In genomic region chr2:162403884-162404283, GRCh38 we compare ENCODE assay signal across 14 cellular contexts. TPM values are rescaled to one million over a fixed set of nuclear protein-coding genes. Genes with fewer than 3 reads are reported as not detected.
DNase-seq lines count a peak whose midpoint lies in the region; TF ChIP-seq lines count a peak whose summit lies in the region.
"Had no signal": no experiment of that assay in that cellular context is flagged by ENCODE, and none has a peak within 500 bp of the region (broad histone marks: within the 10 kb centered on the region; RNA-seq: fewer than 3 reads in every experiment).

No MANE protein-coding gene starts in this region.

- H2BK15ac ChIP-seq in mesenchymal stem cell (ENCODE audit: low read depth, poor library complexity, severe bottlenecking), result no peak overlapping the region

- no peak overlapping the region for H3K23ac ChIP-seq in mesenchymal stem cell (ENCODE audit: low read length in 2 of 2)

- no peak overlapping the region for H3K4me2 ChIP-seq in mesenchymal stem cell (ENCODE audit: low read length, poor library complexity, severe bottlenecking)
- H3K4me2 ChIP-seq: BLaER1 treated with 17β-estradiol and CSF1 and Interleukin-3, amounts not matched to agents 10 nM and 100 nM had no signal

- H3K27ac ChIP-seq in mesenchymal stem cell (ENCODE audit: low read length, poor library complexity, severe bottlenecking), result no peak overlapping the region
- H3K27ac ChIP-seq: BLaER1 treated with 17β-estradiol and CSF1 and Interleukin-3, amounts not matched to agents 10 nM and 100 nM; VCaP had no signal

- no peak overlapping the region for H2AFZ ChIP-seq in mesenchymal stem cell (ENCODE audit: low read depth, low read length)

- H3K79me1 ChIP-seq in mesenchymal stem cell (replicated peaks; ENCODE audit: low read length, poor library complexity, severe bottlenecking), result no peaks in the 10 kb centered on the region

- no peak overlapping the region for H3K4me3 ChIP-seq in MG63
- H3K4me3 ChIP-seq in mesenchymal stem cell (ENCODE audit: insufficient read depth in 1 of 2, low read depth in 1 of 2, low read length in 2 of 2), result no peak overlapping the region
- H3K4me3 ChIP-seq: BLaER1 treated with 17β-estradiol and CSF1 and Interleukin-3, amounts not matched to agents 10 nM and 100 nM had no signal

- CTCF ChIA-PET in GM10248 (lab: Yijun Ruan, JAX), result interaction anchor here (1.3 kb wide), 1 partner anchor 13 kb away, joined by 5 read pairs; no protein-coding TSS in a partner anchor

- no peak overlapping the region for H2BK12ac ChIP-seq in mesenchymal stem cell (ENCODE audit: low read length in 2 of 2)

- no CpG with 5 or more reads among the region's 1 CpG for WGBS in mesenchymal stem cell

- POLR2A ChIA-PET in GM10248 (lab: Yijun Ruan, JAX), result no interaction called here

- no peak overlapping the region for H3K4ac ChIP-seq in mesenchymal stem cell (ENCODE audit: low read depth in 1 of 2, low read length in 2 of 2)

- no peaks in the 10 kb centered on the region for H3K27me3 ChIP-seq in MG63
- H3K27me3 ChIP-seq in mesenchymal stem cell (ENCODE audit: control insufficient read depth in 1 of 2, insufficient read depth in 1 of 2, low read length in 2 of 2), result no peaks in the 10 kb centered on the region
- H3K27me3 ChIP-seq: BLaER1 treated with 17β-estradiol and CSF1 and Interleukin-3, amounts not matched to agents 10 nM and 100 nM had no signal

- H3K18ac ChIP-seq in mesenchymal stem cell (ENCODE audit: low read depth in 1 of 2, low read length in 2 of 2), result no peak overlapping the region

- no peak overlapping the region for H3K14ac ChIP-seq in mesenchymal stem cell (ENCODE audit: low read length in 2 of 2)

- DNase-seq in EL, result peak; percentile 26
- DNase-seq in MG63, result peak; percentile 49
- DNase-seq in cerebellum (ENCODE audit: low spot score), result peak; percentile 2
- DNase-seq in mesenchymal stem cell, result peak; percentile 2
- DNase-seq in activated T-cell treated with anti-CD3 and anti-CD28 coated beads, Interleukin-2, amount 50 U/mL, for 1 hour, result no peak
- DNase-seq in G401 (ENCODE audit: low spot score), result no peak
- DNase-seq in GM10248 (ENCODE audit: extremely low spot score), result no peak
- DNase-seq in DMS153 (lab: John Stamatoyannopoulos, UW), result no peak
- DNase-seq: activated naive CD4-positive, alpha-beta T cell treated with anti-CD3 and anti-CD28 coated beads, Interleukin-2, amount 10 ng/mL, durations not matched to agents 7 days and 5 days; head of caudate nucleus; natural killer cell; NCI-H146 had no signal

- in situ Hi-C loops in G401 (cut with HindIII; ENCODE audit: low sequenced_read_pairs), result no loop called here

- H3K9me3 ChIP-seq in MG63 (no peaks in the 10 kb centered on the region), mesenchymal stem cell (ENCODE audit: control insufficient read depth, low read length) (no peaks in the 10 kb centered on the region)
- H3K9me3 ChIP-seq: BLaER1 treated with 17β-estradiol and CSF1 and Interleukin-3, amounts not matched to agents 10 nM and 100 nM had no signal

- H3K9ac ChIP-seq in mesenchymal stem cell (ENCODE audit: low read length), result no peak overlapping the region
- H3K9ac ChIP-seq: BLaER1 treated with 17β-estradiol and CSF1 and Interleukin-3, amounts not matched to agents 10 nM and 100 nM had no signal

- H3K4me1 ChIP-seq in mesenchymal stem cell (ENCODE audit: control insufficient read depth, insufficient read depth, low read depth, low read length), result no peaks in the 10 kb centered on the region

- no peak overlapping the region for H2AK5ac ChIP-seq in mesenchymal stem cell (ENCODE audit: low read length, severe bottlenecking)

- no peaks in the 10 kb centered on the region for H3K36me3 ChIP-seq in MG63
- no peaks in the 10 kb centered on the region for H3K36me3 ChIP-seq in mesenchymal stem cell (ENCODE audit: control insufficient read depth in 1 of 2, insufficient read depth in 2 of 2, low read depth in 1 of 2, low read length in 2 of 2)
- H3K36me3 ChIP-seq: BLaER1 treated with 17β-estradiol and CSF1 and Interleukin-3, amounts not matched to agents 10 nM and 100 nM had no signal

- no peak overlapping the region for H2BK5ac ChIP-seq in mesenchymal stem cell (ENCODE audit: low read depth, low read length, poor library complexity, severe bottlenecking)

- H2BK120ac ChIP-seq in mesenchymal stem cell (ENCODE audit: low read depth, low read length), result no peak overlapping the region

- no peak overlapping the region for H4K8ac ChIP-seq in mesenchymal stem cell (ENCODE audit: low read length)

- TF ChIP-seq CTCF in GM10248 (IDR thresholded peaks at IDR 0.05; ENCODE audit: control extremely low read depth, extremely low read depth, low read depth, missing control alignments), result no peak

- H4K91ac ChIP-seq in mesenchymal stem cell (ENCODE audit: low read length), result no peak overlapping the region

RNA-seq across cellular contexts. Expression of gene GCA, which starts 60.0 kb away (rescaled TPM):
- 3.3 and 9.9 TPM in 2 replicates for total RNA-seq in MG63 (2014; rRNA removed; shearing (Covaris generic); ENCODE audit: low replicate concordance)
- 18.9 TPM for total RNA-seq in cerebellum
- polyA plus RNA-seq in mesenchymal stem cell (2013, experiment 1 of 2), result 5.4 TPM
- 5.6 TPM for polyA plus RNA-seq in mesenchymal stem cell (2013, experiment 2 of 2)
- 0.54 TPM in 1 of 2 replicates, not detected in the other for total RNA-seq in G401 (2014; rRNA removed; shearing (Covaris generic))

Comparison
In these comparisons a context has a peak if more than half of its experiments do, and no peak if none do; other contexts are left out.
1. DNase-seq: peak in EL (single experiment), MG63 (single experiment), cerebellum (single experiment) and mesenchymal stem cell (single experiment); none in activated T-cell treated with anti-CD3 and anti-CD28 coated beads, Interleukin-2, amount 50 U/mL, for 1 hour (single experiment), G401 (single experiment), GM10248 (single experiment) and DMS153 (single experiment).